In genomic region chr7:92292981-92293380, GRCh38 we compare ENCODE assay signal across 19 cellular contexts. TPM values are rescaled to one million over a fixed set of nuclear protein-coding genes. Genes with fewer than 3 reads are reported as not detected.
DNase-seq lines count a peak whose midpoint lies in the region; ATAC-seq, FAIRE-seq and TF ChIP-seq lines count a peak whose summit lies in the region.
"Had no signal": no experiment of that assay in that cellular context is flagged by ENCODE, and none has a peak within 500 bp of the region (broad histone marks: within the 10 kb centered on the region; RNA-seq: fewer than 3 reads in every experiment).

No MANE protein-coding gene starts in this region.

- TF ChIP-seq POLR2A in GM12878 (IDR thresholded peaks at IDR 0.05; ENCODE audit: low read depth, low read length), result no peak

- in situ Hi-C loops in GM12878 (cut with MboI), result no loop called here

- SMC1A ChIA-PET in GM12878 (lab: Charles Lee; ENCODE audit: uncharacterized antibody, unreplicated experiment), result interaction anchor here (0.7 to 3.3 kb wide), 6 partner anchors 9 to 53 kb away, joined by 3 to 13 read pairs (median 12); no protein-coding TSS in a partner anchor

- BruUV-seq in GM12878 (replicated peaks; lab: Mats Ljungman, UMichigan), result no TSS peak

- intact Hi-C loops in GM12878 (cut with micrococcal nuclease; ENCODE audit: unreplicated experiment), result no loop called here
- intact Hi-C loops in colonic mucosa (cut with DNase I), result no loop called here

- peak overlapping the region; percentile 38; the same call in 1 of the 2 replicates for H3K4me2 ChIP-seq in GM12878 (ENCODE audit: control insufficient read depth, insufficient read depth)
- H3K4me2 ChIP-seq: KMS-11 had no signal

- H3K27me3 ChIP-seq in GM12878 (replicated peaks in 1 of 2; ENCODE audit: control insufficient read depth in 2 of 2, insufficient read depth in 2 of 2, low read length in 1 of 2) (no peaks in the 10 kb centered on the region), colonic mucosa (no peaks in the 10 kb centered on the region)
- H3K27me3 ChIP-seq: adrenal gland, cardiac muscle cell, suprapubic skin had no signal

- H3K9ac ChIP-seq in GM12878 (ENCODE audit: control insufficient read depth, insufficient read depth, low read length) (no peak overlapping the region), colonic mucosa (ENCODE audit: low read depth in 2 of 2, low read length in 2 of 2) (no peak overlapping the region)
- H3K9ac ChIP-seq: KMS-11 had no signal

- POLR2A ChIA-PET in GM12878 (lab: Charles Lee), result interaction anchor here (1.2 to 2.1 kb wide), 2 partner anchors 12 to 46 kb away, joined by 3 to 6 read pairs; partner anchors contain the start of genes ANKIB1 and KRIT1

- RAD21 ChIA-PET in GM12878 (lab: Charles Lee; ENCODE audit: unreplicated experiment), result interaction anchor here (0.7 to 1.6 kb wide), 2 partner anchors 46 to 157 kb away, joined by 3 to 11 read pairs; partner anchors contain the start of genes ANKIB1 and KRIT1

- TF ChIP-seq CTCF in GM12878 (IDR thresholded peaks at IDR 0.05 in 2 of 3, conservative IDR thresholded peaks at IDR 0.05 in 1 of 3; ENCODE audit: control insufficient read depth in 2 of 3, extremely low read depth in 1 of 3, insufficient read depth in 1 of 3, low read depth in 3 of 3, low read length in 3 of 3) (no peak), colonic mucosa (IDR thresholded peaks at IDR 0.05) (no peak)

- no peak overlapping the region for H3K4me3 ChIP-seq in GM12878
- H3K4me3 ChIP-seq in colonic mucosa, result no peak overlapping the region
- H3K4me3 ChIP-seq: cardiac muscle cell, suprapubic skin had no signal

- CTCF ChIA-PET in GM12878 (lab: Yijun Ruan, JAX), result interaction anchor here (0.8 to 2.4 kb wide), 7 partner anchors 9 to 412 kb away, joined by 3 to 6 read pairs (median 4); partner anchors contain the start of gene MTERF1

- peak; percentile 39 for ATAC-seq in HG03108 (IDR thresholded peaks at IDR 0.05; ENCODE audit: unreplicated experiment)
- ATAC-seq in GM12878, result peak; percentile 72
- no peak for ATAC-seq in GM21619 (IDR thresholded peaks at IDR 0.05; ENCODE audit: unreplicated experiment)
- ATAC-seq: activated CD4-positive, CD25-positive, alpha-beta regulatory T cell treated with anti-CD3 and anti-CD28 coated beads, Interleukin-2, amount 50 U/mL, for 24 hours had no signal

- peak; percentile 65 for DNase-seq in D341Med (ENCODE audit: low spot score)
- no peak for DNase-seq in GM19239 (ENCODE audit: insufficient read length, low spot score)
- no peak for DNase-seq in GM12878 (ENCODE audit: low read depth, low spot score)
- no peak for DNase-seq in colonic mucosa
- DNase-seq in NCI-H2107 (lab: John Stamatoyannopoulos, UW), result no peak
- no peak for DNase-seq in NOMO-1 (lab: John Stamatoyannopoulos, UW; ENCODE audit: unreplicated experiment in 2 of 2)
- DNase-seq: adrenal gland; effector CD8-positive, alpha-beta T cell; head of caudate nucleus; naive B cell; SHP77 treated with DMSO at 0.1 percent for 48 hours; stimulated activated CD4-positive, alpha-beta T cell treated with anti-CD3 and anti-CD28 coated beads, Interleukin-4, amount 100 ng/mL, for 4 hours; stimulated activated CD8-positive, alpha-beta memory T cell treated with anti-CD3 and anti-CD28 coated beads, Interleukin-4, amount 100 ng/mL, for 48 hours had no signal

- H3K36me3 ChIP-seq in GM12878 (ENCODE audit: control insufficient read depth in 2 of 2, insufficient read depth in 2 of 2, low read length in 1 of 2) (peaks cover 0 to 2% of the 10 kb centered on the region in 2 experiments; a peak in 1 of 4 replicates), colonic mucosa (no peaks in the 10 kb centered on the region)
- H3K36me3 ChIP-seq: suprapubic skin had no signal

- H3K4me1 ChIP-seq in GM12878 (ENCODE audit: control insufficient read depth, insufficient read depth, low read length) (peaks cover 21% of the 10 kb centered on the region), colonic mucosa (no peaks in the 10 kb centered on the region)

- H3K9me3 ChIP-seq in GM12878 (replicated peaks; ENCODE audit: control insufficient read depth, insufficient read depth, low read length) (no peaks in the 10 kb centered on the region; the same call in 2 of the 3 replicates), colonic mucosa (no peaks in the 10 kb centered on the region)
- H3K9me3 ChIP-seq: suprapubic skin had no signal

- no peaks in the 10 kb centered on the region for H4K20me1 ChIP-seq in GM12878 (ENCODE audit: control insufficient read depth, insufficient read depth)

- FAIRE-seq in GM19239 (lab: Jason Lieb, UNC) (peak; percentile 84), GM12878 (lab: Jason Lieb, UNC) (no peak)

- peaks cover 42% of the 10 kb centered on the region for H3K79me2 ChIP-seq in GM12878 (ENCODE audit: control insufficient read depth, insufficient read depth, low read length)

- TF ChIP-seq RAD21 in GM12878 (IDR thresholded peaks at IDR 0.05; ENCODE audit: insufficient read depth, low read depth, low read length), result no peak

- no peak overlapping the region for H2AFZ ChIP-seq in GM12878 (ENCODE audit: control insufficient read depth, low read depth, low read length)

- H3K27ac ChIP-seq in GM12878 (ENCODE audit: control insufficient read depth, insufficient read depth) (no peak overlapping the region), colonic mucosa (no peak overlapping the region)
- H3K27ac ChIP-seq: adrenal gland, cardiac muscle cell, KMS-11, suprapubic skin had no signal

- 19% methylated on average over 3 of the region's 3 CpGs for WGBS in GM12878 (ENCODE audit: insufficient coverage, insufficient replicate concordance, low lambda C conversion rate, missing lambda C conversion rate)

- TF ChIP-seq EP300 in GM12878 (IDR thresholded peaks at IDR 0.05; ENCODE audit: borderline replicate concordance in 1 of 2, control insufficient read depth in 1 of 2, low read depth in 2 of 2, low read length in 2 of 2), result no peak

TF ChIP-seq in GM12878, 131 proteins besides CTCF, POLR2A, EP300 and RAD21:
- TF ChIP-seq SREBF2 (IDR thresholded peaks at IDR 0.05; ENCODE audit: low read length) (no peak), TARDBP (IDR thresholded peaks at IDR 0.05; ENCODE audit: borderline replicate concordance) (no peak), DPF2 (IDR thresholded peaks at IDR 0.05) (no peak), EGR1 (IDR thresholded peaks at IDR 0.05; ENCODE audit: borderline replicate concordance in 1 of 2, low read depth in 2 of 2, low read length in 2 of 2) (no peak), HDGF (IDR thresholded peaks at IDR 0.05) (no peak), SMC3 (IDR thresholded peaks at IDR 0.05; ENCODE audit: borderline replicate concordance, low read length) (no peak)

RNA-seq across cellular contexts. Expression of gene ANKIB1, which starts 47.2 kb away (rescaled TPM):
- 111 and 147 TPM in 2 replicates for total RNA-seq in GM12878 (2013; cell fraction: nucleolus; rRNA removed)
- total RNA-seq in GM12878 (2014; rRNA removed), result 25.4 and 26.1 TPM in 2 replicates
- 24.8 and 24.9 TPM in 2 replicates for total RNA-seq in GM12878 (2014; rRNA removed; fragmentation: Illumina TruSeq; extraction: Trizol)
- 33.8 and 36.0 TPM in 2 replicates for total RNA-seq in GM12878 (2021)
- 14.7 TPM for polyA plus RNA-seq in GM12878 (2011; ENCODE audit: low read depth)
- 54.0 and 79.3 TPM in 2 replicates for polyA plus RNA-seq in GM12878 (2011; rRNA removed)
- 27.9 and 28.9 TPM in 2 replicates for polyA plus RNA-seq in GM12878 (2011; cell fraction: cytosol; rRNA removed)
- 72.1 and 86.7 TPM in 2 replicates for polyA plus RNA-seq in GM12878 (2011; cell fraction: nucleus; rRNA removed)
- 18.8 and 24.1 TPM in 2 replicates for polyA plus RNA-seq in GM12878 (2012)
- polyA plus RNA-seq in GM12878 (2014; fragmentation: Illumina TruSeq; extraction: Trizol), result 24.3 and 39.5 TPM in 2 replicates
- polyA plus RNA-seq in GM12878 (2014; fragmentation: Nextera tagmentation; extraction: Ambion mirVana), result 10 to 100 TPM in 1 of 2 experiments, 1 to 10 TPM in 1; 9.7 to 14.6 TPM
- 17.4 and 19.5 TPM in 2 replicates for polyA plus RNA-seq in GM12878 (2014; rRNA removed)
- 1 to 10 TPM; 9.0 to 9.6 TPM for polyA plus RNA-seq in GM12878 (2016; fragmentation: Nextera tagmentation; extraction: Ambion mirVana)
- 63.9 and 68.5 TPM in 2 replicates for polyA minus RNA-seq in GM12878 (2011; rRNA and poly(A)+ RNA removed)
- 23.7 and 28.9 TPM in 2 replicates for polyA minus RNA-seq in GM12878 (2011; cell fraction: cytosol; rRNA and poly(A)+ RNA removed)
- 37.1 and 49.5 TPM in 2 replicates for polyA minus RNA-seq in GM12878 (2011; cell fraction: nucleus; rRNA and poly(A)+ RNA removed)
- 10 to 100 TPM; 38.9 to 41.5 TPM for total RNA-seq in colonic mucosa

RNA-seq across cellular contexts. Expression of gene KRIT1, which starts 47.3 kb away (rescaled TPM):
- total RNA-seq in GM12878 (2013; cell fraction: nucleolus; rRNA removed), result 169 and 187 TPM in 2 replicates
- 26.6 and 32.9 TPM in 2 replicates for total RNA-seq in GM12878 (2014; rRNA removed)
- 41.8 and 42.9 TPM in 2 replicates for total RNA-seq in GM12878 (2014; rRNA removed; fragmentation: Illumina TruSeq; extraction: Trizol)
- 23.1 and 23.5 TPM in 2 replicates for total RNA-seq in GM12878 (2021)
- polyA plus RNA-seq in GM12878 (2011; ENCODE audit: low read depth), result 8.6 TPM
- polyA plus RNA-seq in GM12878 (2011; rRNA removed), result 60.1 and 76.2 TPM in 2 replicates
- polyA plus RNA-seq in GM12878 (2011; cell fraction: cytosol; rRNA removed), result 28.1 and 32.5 TPM in 2 replicates
- 62.8 and 78.8 TPM in 2 replicates for polyA plus RNA-seq in GM12878 (2011; cell fraction: nucleus; rRNA removed)
- polyA plus RNA-seq in GM12878 (2012), result 15.6 and 22.7 TPM in 2 replicates
- polyA plus RNA-seq in GM12878 (2014; fragmentation: Illumina TruSeq; extraction: Trizol), result 54.8 and 62.5 TPM in 2 replicates
- polyA plus RNA-seq in GM12878 (2014; fragmentation: Nextera tagmentation; extraction: Ambion mirVana), result 10 to 100 TPM; 12.0 to 12.8 TPM
- 27.6 and 37.6 TPM in 2 replicates for polyA plus RNA-seq in GM12878 (2014; rRNA removed)
- 10 to 100 TPM; 26.4 to 27.3 TPM for polyA plus RNA-seq in GM12878 (2016; fragmentation: Nextera tagmentation; extraction: Ambion mirVana)
- polyA minus RNA-seq in GM12878 (2011; rRNA and poly(A)+ RNA removed), result 59.5 and 63.7 TPM in 2 replicates
- 9.1 and 16.4 TPM in 2 replicates for polyA minus RNA-seq in GM12878 (2011; cell fraction: cytosol; rRNA and poly(A)+ RNA removed)
- polyA minus RNA-seq in GM12878 (2011; cell fraction: nucleus; rRNA and poly(A)+ RNA removed), result 62.6 and 90.8 TPM in 2 replicates
- 10 to 100 TPM; 27.4 to 27.5 TPM for total RNA-seq in colonic mucosa
